In the genomic region with DNA sequence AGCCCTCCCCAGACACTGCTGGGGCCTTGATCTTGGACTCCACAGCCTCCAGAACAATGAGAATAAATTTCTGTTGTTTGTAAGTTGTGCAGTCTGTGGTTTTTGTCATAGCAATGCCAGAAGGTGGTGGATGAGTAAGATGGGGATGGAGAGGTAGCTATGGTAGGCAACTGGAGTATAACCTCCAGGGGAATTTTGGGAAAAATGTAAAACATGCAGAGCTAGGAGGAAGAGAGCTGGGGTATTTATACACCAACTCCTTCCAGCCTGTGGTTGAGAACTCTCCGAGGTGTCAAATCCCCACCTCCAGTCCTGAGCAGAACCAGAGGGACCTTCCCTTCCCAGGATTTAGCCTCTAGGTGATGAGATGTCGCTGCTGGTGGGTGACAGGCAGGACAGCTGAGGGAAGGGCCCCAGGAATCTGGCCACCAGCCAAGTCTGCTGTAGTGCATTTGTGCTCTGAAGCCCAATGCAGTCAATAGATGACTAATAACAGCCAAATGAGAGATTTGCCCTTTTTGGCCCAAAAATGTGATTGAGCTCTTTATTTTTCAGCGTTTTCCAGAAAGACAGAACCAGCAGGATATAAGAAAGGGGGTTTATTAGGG, we compare ENCODE assay signal across 31 cellular contexts. TPM values are rescaled to one million over a fixed set of nuclear protein-coding genes. Genes with fewer than 3 reads are reported as not detected.
"Had no signal": no experiment of that assay in that cellular context is flagged by ENCODE, and none has a peak within 500 bp of the region (broad histone marks: within the 10 kb centered on the region; RNA-seq: fewer than 3 reads in every experiment).

No MANE protein-coding gene starts in this region.

- DNase-seq: activated CD4-positive, alpha-beta T cell treated with anti-CD3 and anti-CD28 coated beads for 48 hours; activated CD4-positive, alpha-beta T cell treated with anti-CD3 and anti-CD28 coated beads, Interleukin-2, amount 50 U/mL, for 48 hours; activated CD8-positive, alpha-beta memory T cell treated with anti-CD3 and anti-CD28 coated beads for 24 hours; activated gamma-delta T cell; activated naive CD4-positive, alpha-beta T cell treated with anti-CD3 and anti-CD28 coated beads, Interleukin-2, amount 10 ng/mL, durations not matched to agents 7 days and 5 days; amniotic stem cell; brain microvascular endothelial cell; central memory CD4-positive, alpha-beta T cell; hypothalamus; immature natural killer cell; left lung; lower lobe of right lung; mucosa of descending colon; ovary; retina; small intestine; stimulated activated CD4-positive, alpha-beta T cell treated with anti-CD3 and anti-CD28 coated beads, Interleukin-1b, Interleukin-23, amount 100 ng/mL, for 48 hours; stimulated activated CD4-positive, alpha-beta T cell treated with anti-CD3 and anti-CD28 coated beads, Interleukin-4, amount 100 ng/mL, for 4 hours; stimulated activated naive B cell treated with anti-CD40 and anti-IgM and Interleukin-4, amounts not matched to agents 10 μg/mL and 1 μg/mL and 100 μg/mL, for 72 hours; stomach; T-helper 17 cell; T1000; thyroid gland; upper lobe of left lung; WERI-Rb-1 had no signal

- H3K4me3 ChIP-seq: left lung, lower lobe of right lung, mucosa of descending colon, ovary, prostate gland, stomach, thyroid gland, upper lobe of left lung had no signal

- H3K27ac ChIP-seq: brain microvascular endothelial cell, left lung, lower lobe of right lung, neutrophil, ovary, prostate gland, stomach, thyroid gland, upper lobe of left lung, WERI-Rb-1 had no signal

- H3K36me3 ChIP-seq: brain microvascular endothelial cell, left lung, lower lobe of right lung, neutrophil, ovary, prostate gland, stomach, thyroid gland, upper lobe of left lung, WERI-Rb-1 had no signal

- ATAC-seq: activated CD4-positive, CD25-positive, alpha-beta regulatory T cell treated with anti-CD3 and anti-CD28 coated beads, Interleukin-2, amount 50 U/mL, for 24 hours; left lung; lower lobe of right lung; mucosa of descending colon; sciatic nerve; stimulated activated naive B cell treated with anti-CD40 and anti-IgM and Interleukin-4, amounts not matched to agents 10 μg/mL and 1 μg/mL and 100 μg/mL, for 72 hours; T-helper 17 cell had no signal

- H3K9me3 ChIP-seq: left lung, lower lobe of right lung, mucosa of descending colon, neutrophil, ovary, prostate gland, stomach, thyroid gland, upper lobe of left lung had no signal

- H3K27me3 ChIP-seq: ovary, thyroid gland had no signal

- FAIRE-seq: astrocyte, endothelial cell of umbilical vein, small intestine had no signal

RNA-seq across cellular contexts. Expression of a gene that starts 19.1 kb away (rescaled TPM):
- polyA plus RNA-seq: immature natural killer cell had no signal
